Comparison of ENCODE assay signal across 14 cellular contexts in the genomic region with DNA sequence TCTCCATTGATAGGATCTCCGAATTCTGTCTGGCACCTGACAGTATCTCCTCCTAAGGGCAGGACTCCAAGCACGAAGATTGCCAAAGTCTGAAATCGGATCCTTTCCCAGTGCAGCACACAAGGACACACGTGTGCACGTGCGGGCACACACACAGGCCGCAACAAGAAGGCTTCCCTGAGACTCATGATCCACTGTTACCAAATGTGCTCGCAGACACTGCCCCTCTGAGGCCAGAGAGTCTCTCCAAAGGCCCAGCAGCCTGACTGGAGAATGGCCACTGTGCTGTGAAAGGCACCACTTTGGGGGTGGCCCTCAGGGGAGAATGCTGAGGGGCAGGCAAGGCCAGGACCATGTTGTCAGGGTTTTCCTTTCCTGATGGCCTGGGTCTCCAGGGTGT.
DNase-seq lines count a peak whose midpoint lies in the region; ATAC-seq and TF ChIP-seq lines count a peak whose summit lies in the region.
"Had no signal": no experiment of that assay in that cellular context is flagged by ENCODE, and none has a peak within 500 bp of the region (broad histone marks: within the 10 kb centered on the region; RNA-seq: fewer than 3 reads in every experiment).

No MANE protein-coding gene starts in this region.

- peak; percentile 18 for ATAC-seq in left lung
- peak; percentile 49 for ATAC-seq in upper lobe of right lung
- no peak for ATAC-seq in GM19455 (IDR thresholded peaks at IDR 0.05; ENCODE audit: unreplicated experiment)
- ATAC-seq: A549; activated CD8-positive, alpha-beta memory T cell treated with anti-CD3 and anti-CD28 coated beads, Interleukin-2, amount 10 ng/mL, durations not matched to agents 7 days and 5 days; T-helper 17 cell had no signal

- no peaks in the 10 kb centered on the region for H3K36me3 Mint-ChIP-seq in MCF 10A (ENCODE audit: insufficient read depth, unreplicated experiment)
- H3K36me3 Mint-ChIP-seq: activated CD8-positive, alpha-beta memory T cell treated with anti-CD3 and anti-CD28 coated beads, Interleukin-2, amount 10 ng/mL, durations not matched to agents 7 days and 5 days had no signal

- no TSS peak for BruUV-seq in MCF 10A (replicated peaks; lab: Mats Ljungman, UMichigan)

- H3K27ac ChIP-seq in breast epithelium (peak overlapping the region; percentile 27 to 48), left lung (no peak overlapping the region), upper lobe of right lung (no peak overlapping the region)
- H3K27ac ChIP-seq: A549, cardiac muscle cell had no signal

- peaks cover 0 to 16% of the 10 kb centered on the region in 2 donors for H3K27me3 ChIP-seq in breast epithelium
- no peaks in the 10 kb centered on the region for H3K27me3 ChIP-seq in left lung
- H3K27me3 ChIP-seq in upper lobe of right lung: no peaks in the 10 kb centered on the region

- H3K27me3 Mint-ChIP-seq in MCF 10A (ENCODE audit: insufficient read depth, unreplicated experiment): peaks cover 29% of the 10 kb centered on the region

- H3K27ac Mint-ChIP-seq in MCF 10A (ENCODE audit: low read depth, unreplicated experiment): no peak overlapping the region
- H3K27ac Mint-ChIP-seq: activated CD8-positive, alpha-beta memory T cell treated with anti-CD3 and anti-CD28 coated beads, Interleukin-2, amount 10 ng/mL, durations not matched to agents 7 days and 5 days; IgD-negative memory B cell; T-helper 17 cell had no signal

- CTCF ChIA-PET in MCF 10A (lab: Yijun Ruan, JAX): interaction anchor here (0.6 kb wide), 1 partner anchor 240 kb away, joined by 3 read pairs; no protein-coding TSS in a partner anchor

- H3K4me1 ChIP-seq in breast epithelium: peaks cover 0 to 4% of the 10 kb centered on the region in 2 donors
- no peaks in the 10 kb centered on the region for H3K4me1 ChIP-seq in left lung
- H3K4me1 ChIP-seq in upper lobe of right lung: peaks cover 4% of the 10 kb centered on the region
- H3K4me1 ChIP-seq: A549 had no signal

- no peak overlapping the region for H3K4me3 Mint-ChIP-seq in MCF 10A (ENCODE audit: unreplicated experiment)
- H3K4me3 Mint-ChIP-seq: activated CD8-positive, alpha-beta memory T cell treated with anti-CD3 and anti-CD28 coated beads, Interleukin-2, amount 10 ng/mL, durations not matched to agents 7 days and 5 days; IgD-negative memory B cell; T-helper 17 cell had no signal

- TF ChIP-seq POLR2A in breast epithelium (IDR thresholded peaks at IDR 0.05): no peak

- TF ChIP-seq CTCF in breast epithelium (IDR thresholded peaks at IDR 0.05) (no peak), MCF 10A (IDR thresholded peaks at IDR 0.05; ENCODE audit: unreplicated experiment) (no peak), epithelial cell of esophagus (IDR thresholded peaks at IDR 0.05; ENCODE audit: insufficient read depth, low read depth, low read length, missing control alignments) (peak; percentile 38), left lung (IDR thresholded peaks at IDR 0.05) (no peak), upper lobe of right lung (IDR thresholded peaks at IDR 0.05) (no peak)

- no peak overlapping the region for H3K4me3 ChIP-seq in breast epithelium
- no peak overlapping the region for H3K4me3 ChIP-seq in epithelial cell of esophagus (ENCODE audit: low read length)
- no peak overlapping the region for H3K4me3 ChIP-seq in left lung
- H3K4me3 ChIP-seq in upper lobe of right lung: no peak overlapping the region
- H3K4me3 ChIP-seq: A549, cardiac muscle cell had no signal

- DNase-seq in breast epithelium (ENCODE audit: low spot score in 2 of 2) (peak in 1 of 2 donors; percentile 46), MCF 10A (ENCODE audit: unreplicated experiment) (no peak), epithelial cell of esophagus (ENCODE audit: low read depth) (peak; percentile 54), left lung (no peak), upper lobe of right lung (no peak), NCI-H345 (lab: John Stamatoyannopoulos, UW) (no peak), NCI-H1436 treated with DMSO at 0.1 percent for 48 hours (lab: John Stamatoyannopoulos, UW) (no peak)
- DNase-seq: activated CD8-positive, alpha-beta memory T cell treated with anti-CD3 and anti-CD28 coated beads, Interleukin-2, amount 10 ng/mL, durations not matched to agents 7 days and 5 days; NCI-H2227 treated with DMSO at 0.1 percent for 48 hours; T-helper 17 cell had no signal

- H3K9me3 Mint-ChIP-seq in MCF 10A (ENCODE audit: unreplicated experiment): no peaks in the 10 kb centered on the region
- H3K9me3 Mint-ChIP-seq: IgD-negative memory B cell had no signal

- H3K9me3 ChIP-seq in breast epithelium: no peaks in the 10 kb centered on the region
- H3K9me3 ChIP-seq in left lung: no peaks in the 10 kb centered on the region
- H3K9me3 ChIP-seq in upper lobe of right lung: no peaks in the 10 kb centered on the region
- H3K9me3 ChIP-seq: A549 had no signal

- H3K36me3 ChIP-seq in breast epithelium (no peaks in the 10 kb centered on the region), left lung (no peaks in the 10 kb centered on the region), upper lobe of right lung (no peaks in the 10 kb centered on the region)
- H3K36me3 ChIP-seq: cardiac muscle cell had no signal

- no peaks in the 10 kb centered on the region for H3K4me1 Mint-ChIP-seq in MCF 10A (ENCODE audit: insufficient read depth, unreplicated experiment)
- H3K4me1 Mint-ChIP-seq: IgD-negative memory B cell, T-helper 17 cell had no signal

- POLR2A ChIA-PET in MCF 10A (lab: Yijun Ruan, JAX): interaction anchor here (1.1 kb wide), 1 partner anchor 13 kb away, joined by 3 read pairs; no protein-coding TSS in a partner anchor

- intact Hi-C loops in breast epithelium (cut with DNase I; ENCODE audit: low total_unique reads): no loop called here
- intact Hi-C loops in MCF 10A (cut with micrococcal nuclease): no loop called here
- intact Hi-C loops in left lung (cut with DNase I): no loop called here
- intact Hi-C loops in upper lobe of right lung (cut with DNase I): no loop called here

Comparison
In these comparisons a context has a peak if more than half of its experiments do, and no peak if none do; other contexts are left out.
1. H3K27ac ChIP-seq: peak in breast epithelium (2 of 2); none in left lung (0 of 2) and upper lobe of right lung (single experiment).